In genomic region chr20:2340136-2340535, GRCh38 we compare ENCODE assay signal across 36 cellular contexts. TPM values are rescaled to one million over a fixed set of nuclear protein-coding genes. Genes with fewer than 3 reads are reported as not detected.
"Had no signal": no experiment of that assay in that cellular context is flagged by ENCODE, and none has a peak within 500 bp of the region (broad histone marks: within the 10 kb centered on the region; RNA-seq: fewer than 3 reads in every experiment).

No MANE protein-coding gene starts in this region.

- H3K4me3 Mint-ChIP-seq: activated T-cell treated with anti-CD3 and anti-CD28 coated beads, Interleukin-2, amount 50 U/mL, for 24 hours; activated T-helper 17 cell treated with anti-CD3 and anti-CD28 coated beads, Interleukin-2, amount 50 U/mL, for 72 hours; nephron progenitor cell; stimulated activated naive CD8-positive, alpha-beta T cell treated with anti-CD3 and anti-CD28 coated beads, Interleukin-15, amount 100 ng/mL, for 72 hours; type B pancreatic cell had no signal

- H3K36me3 Mint-ChIP-seq: type B pancreatic cell had no signal

- H3K36me3 ChIP-seq: brain microvascular endothelial cell, gastroesophageal sphincter, left ventricle myocardium inferior, pancreas, prostate gland, uterus had no signal

- H3K9me3 ChIP-seq: gastroesophageal sphincter, pancreas, prostate gland, uterus had no signal

- ATAC-seq: activated T-helper 17 cell treated with anti-CD3 and anti-CD28 coated beads, Interleukin-2, amount 50 U/mL, for 72 hours; gastroesophageal sphincter; pancreas; sciatic nerve; stimulated activated naive CD8-positive, alpha-beta T cell treated with anti-CD3 and anti-CD28 coated beads, Interleukin-15, amount 100 ng/mL, for 72 hours had no signal

- DNase-seq: activated CD4-positive, alpha-beta T cell treated with anti-CD3 and anti-CD28 coated beads for 4 hours; activated CD4-positive, alpha-beta T cell treated with anti-CD3 and anti-CD28 coated beads, Interleukin-2, amount 50 U/mL, for 4 hours; activated CD8-positive, alpha-beta memory T cell treated with anti-CD3 and anti-CD28 coated beads, Interleukin-2, amount 50 U/mL, for 4 hours; activated gamma-delta T cell treated with Interleukin-2 at 50 U/mL for 16 hours; activated naive CD4-positive, alpha-beta T cell treated with anti-CD3 and anti-CD28 coated beads, Interleukin-2, amount 50 U/mL, for 16 hours; activated T-cell treated with anti-CD3 and anti-CD28 coated beads, Interleukin-2, amount 50 U/mL, for 24 hours; amniotic stem cell; brain microvascular endothelial cell; dorsolateral prefrontal cortex; effector memory CD4-positive, alpha-beta T cell; erythroblast; left ventricle myocardium inferior; nephron progenitor cell; pancreas; retina; stimulated activated CD4-positive, alpha-beta T cell treated with anti-CD3 and anti-CD28 coated beads, Interleukin-12 subunit alpha, Interleukin-12 subunit beta, amount 100 ng/mL, for 4 hours; stimulated activated CD4-positive, alpha-beta T cell treated with anti-CD3 and anti-CD28 coated beads, Interleukin-4, amount 100 ng/mL, for 1 hour; stimulated activated naive CD8-positive, alpha-beta T cell treated with anti-CD3 and anti-CD28 coated beads, Interleukin-15, amount 100 ng/mL, for 72 hours; substantia nigra; uterus had no signal

- H3K4me2 ChIP-seq: hepatocyte had no signal

- H3K79me2 ChIP-seq: hepatocyte had no signal

- H3K27ac ChIP-seq: brain microvascular endothelial cell, coronary artery, dorsolateral prefrontal cortex, gastroesophageal sphincter, hepatocyte, left ventricle myocardium inferior, pancreas, prostate gland, skin epidermis, uterus had no signal

- H3K9me3 Mint-ChIP-seq: activated T-cell treated with anti-CD3 and anti-CD28 coated beads, Interleukin-2, amount 50 U/mL, for 24 hours; activated T-helper 17 cell treated with anti-CD3 and anti-CD28 coated beads, Interleukin-2, amount 50 U/mL, for 72 hours; nephron progenitor cell; stimulated activated naive CD8-positive, alpha-beta T cell treated with anti-CD3 and anti-CD28 coated beads, Interleukin-15, amount 100 ng/mL, for 72 hours; type B pancreatic cell had no signal

- H3K4me3 ChIP-seq: coronary artery, dorsolateral prefrontal cortex, gastroesophageal sphincter, hepatocyte, left ventricle myocardium inferior, pancreas, prostate gland, skin epidermis, uterus had no signal

- H3K27ac Mint-ChIP-seq: activated T-cell treated with anti-CD3 and anti-CD28 coated beads, Interleukin-2, amount 50 U/mL, for 24 hours; activated T-helper 17 cell treated with anti-CD3 and anti-CD28 coated beads, Interleukin-2, amount 50 U/mL, for 72 hours; nephron progenitor cell; stimulated activated naive CD8-positive, alpha-beta T cell treated with anti-CD3 and anti-CD28 coated beads, Interleukin-15, amount 100 ng/mL, for 72 hours; type B pancreatic cell had no signal

- H3K4me1 ChIP-seq: gastroesophageal sphincter, left ventricle myocardium inferior, pancreas, prostate gland, uterus had no signal

- H3K27me3 ChIP-seq: brain microvascular endothelial cell, dorsolateral prefrontal cortex, hepatocyte, uterus had no signal

- H3K4me1 Mint-ChIP-seq: activated T-helper 17 cell treated with anti-CD3 and anti-CD28 coated beads, Interleukin-2, amount 50 U/mL, for 72 hours; stimulated activated naive CD8-positive, alpha-beta T cell treated with anti-CD3 and anti-CD28 coated beads, Interleukin-15, amount 100 ng/mL, for 72 hours had no signal

- H2AFZ ChIP-seq: hepatocyte had no signal

RNA-seq across cellular contexts. Expression of gene TGM6, which starts 40.6 kb away (rescaled TPM):
- total RNA-seq: activated T-helper 17 cell treated with anti-CD3 and anti-CD28 coated beads, Interleukin-2, amount 50 U/mL, for 72 hours; astrocyte; cardiac septum; cerebellum; fibroblast of lung; fibroblast of villous mesenchyme; gastroesophageal sphincter; hepatocyte; left ventricle myocardium inferior; lung microvascular endothelial cell; mucosa of gallbladder; pancreas; prostate gland; sciatic nerve; uterus had no signal
- polyA plus RNA-seq: fibroblast of lung, hepatocyte, pancreas, thymus had no signal

RNA-seq across cellular contexts. Expression of gene TGM3, which starts 44.3 kb away (rescaled TPM):
- total RNA-seq: astrocyte, cardiac septum, fibroblast of villous mesenchyme, left ventricle myocardium inferior, lung microvascular endothelial cell, sciatic nerve had no signal
- polyA plus RNA-seq: fibroblast of lung had no signal
